8 cellular contexts compared by ENCODE assay signal in genomic region chr12:122265931-122266771, GRCh38. TPM values are rescaled to one million over a fixed set of nuclear protein-coding genes. Genes with fewer than 3 reads are reported as not detected.
DNase-seq lines count a peak whose midpoint lies in the region; ATAC-seq and TF ChIP-seq lines count a peak whose summit lies in the region.

TSS of gene VPS33A (minus strand) at chr12:122266494. CDS start at chr12:122266408, 86 bp downstream.

- DNase-seq in NCI-H187 (lab: John Stamatoyannopoulos, UW) (peak; percentile 96 to 97), T-helper 17 cell (peak; percentile 87 to 89 (median 88)), amygdala (lab: John Stamatoyannopoulos, UW) (peak; percentile 32 to 97 (median 92)), left ventricle myocardium inferior (peak; percentile 96), posterior vena cava (ENCODE audit: low spot score) (peak; percentile 99), upper lobe of left lung (peak; percentile 96 to 98)

- H3K27me3 ChIP-seq in left ventricle myocardium inferior (ENCODE audit: low read depth) (no peaks in the 10 kb centered on the region), upper lobe of left lung (no peaks in the 10 kb centered on the region)

- H3K4me3 Mint-ChIP-seq in T-helper 17 cell, result peak within 1 kb of the TSS; percentile 95

- H3K4me1 ChIP-seq in left ventricle myocardium inferior (peaks cover 26% of the 10 kb centered on the region), upper lobe of left lung (peaks cover 8 to 19% (median 14%) of the 10 kb centered on the region in 4 donors)

- TF ChIP-seq EP300 in upper lobe of left lung (IDR thresholded peaks at IDR 0.05), result peak in 1 of 4 donors; percentile 87

- H3K27ac Mint-ChIP-seq in T-helper 17 cell, result peak within 1 kb of the TSS; percentile 97

- peak within 1 kb of the TSS; percentile 84 for H3K4me3 ChIP-seq in left ventricle myocardium inferior
- H3K4me3 ChIP-seq in upper lobe of left lung, result peak within 1 kb of the TSS; percentile 80 to 98 (median 90)

- H3K27me3 Mint-ChIP-seq in T-helper 17 cell, result no peaks in the 10 kb centered on the region

- H3K36me3 ChIP-seq in left ventricle myocardium inferior, result peaks cover 39% of the 10 kb centered on the region
- peaks cover 9 to 32% (median 22%) of the 10 kb centered on the region in 4 donors for H3K36me3 ChIP-seq in upper lobe of left lung

- WGBS in upper lobe of left lung, 2 donors, result 0 to 1% methylated on average over 19 to 65 of the region's 68 CpGs

- no peak for TF ChIP-seq CTCF in left ventricle myocardium inferior (IDR thresholded peaks at IDR 0.05; ENCODE audit: borderline replicate concordance)
- TF ChIP-seq CTCF in upper lobe of left lung (IDR thresholded peaks at IDR 0.05), result no peak

- peaks cover 12% of the 10 kb centered on the region for H3K4me1 Mint-ChIP-seq in T-helper 17 cell

- H3K9me3 ChIP-seq in T-helper 17 cell (ENCODE audit: control insufficient read depth, low read length, poor library complexity, severe bottlenecking) (no peaks in the 10 kb centered on the region), left ventricle myocardium inferior (replicated peaks) (no peaks in the 10 kb centered on the region), upper lobe of left lung (no peaks in the 10 kb centered on the region)

- peak in 3 of 4 donors; percentile 31 to 81 (median 52) for TF ChIP-seq POLR2A in upper lobe of left lung (IDR thresholded peaks at IDR 0.05)

- ATAC-seq in GM18498 (IDR thresholded peaks at IDR 0.05; ENCODE audit: unreplicated experiment) (peak; percentile 92), HG02938 (IDR thresholded peaks at IDR 0.05; ENCODE audit: unreplicated experiment) (peak; percentile 91), T-helper 17 cell (peak; percentile 83), upper lobe of left lung (ENCODE audit: low FRiP score in 2 of 2) (peak; percentile 97 to 98)

- H3K36me3 Mint-ChIP-seq in T-helper 17 cell (ENCODE audit: low read depth), result no peaks in the 10 kb centered on the region

- intact Hi-C loops in left ventricle myocardium inferior (cut with micrococcal nuclease) (no loop called here), posterior vena cava (cut with DNase I) (no loop called here)

- H3K27ac ChIP-seq in left ventricle myocardium inferior (replicated peaks) (peak within 1 kb of the TSS; percentile 89), upper lobe of left lung (peak within 1 kb of the TSS; percentile 85 to 95 (median 92))

RNA-seq across cellular contexts. Expression of gene VPS33A, which starts in this region (rescaled TPM):
- total RNA-seq in T-helper 17 cell (10 to 100 TPM; 18.9 to 19.2 TPM), left ventricle myocardium inferior (11.4 TPM), posterior vena cava (10 to 100 TPM; 12.3 to 12.6 TPM), upper lobe of left lung (10 to 100 TPM in 5 of 6 donors, 1 to 10 TPM in 1; 7.3 to 18.5 (median 14.5) TPM)

Comparison
In these comparisons a context has a peak if more than half of its experiments do, and no peak if none do; other contexts are left out.
1. Peak in every context shown above with its lines: DNase-seq, ATAC-seq, H3K4me3 ChIP-seq and H3K27ac ChIP-seq.